In the genomic region with DNA sequence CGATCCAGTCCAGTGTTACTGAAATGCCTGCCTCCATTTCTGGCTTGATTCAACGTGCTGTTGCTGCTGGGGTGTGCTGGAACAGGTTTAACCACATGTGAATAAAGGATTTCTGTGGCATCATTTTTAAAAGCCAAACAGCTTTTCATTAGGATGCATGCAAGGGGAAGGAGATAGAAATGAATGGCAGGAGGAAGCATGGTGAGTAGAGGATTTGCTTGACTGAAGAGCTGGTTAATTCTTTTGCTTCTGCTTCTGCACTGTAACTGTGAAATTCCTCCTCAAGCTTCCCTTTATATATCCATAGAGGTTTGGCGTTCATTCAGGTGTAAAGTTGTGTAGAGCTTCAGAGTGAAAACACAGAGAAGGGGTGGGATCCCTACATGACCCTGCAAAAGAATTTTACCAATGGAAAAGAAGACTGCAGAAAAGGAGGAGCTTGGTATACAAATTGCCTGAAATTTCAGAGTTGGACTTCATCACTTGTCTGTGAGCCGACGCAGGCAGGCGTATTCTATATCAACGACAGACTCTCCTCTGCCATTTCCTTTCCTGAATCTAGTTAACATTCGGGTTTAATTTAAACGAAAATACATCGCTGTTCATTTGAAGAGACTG, we compare ENCODE assay signal across 10 cellular contexts. TPM values are rescaled to one million over a fixed set of nuclear protein-coding genes. Genes with fewer than 3 reads are reported as not detected.
DNase-seq lines count a peak whose midpoint lies in the region; ATAC-seq, FAIRE-seq and TF ChIP-seq lines count a peak whose summit lies in the region.
"Had no signal": no experiment of that assay in that cellular context is flagged by ENCODE, and none has a peak within 500 bp of the region (broad histone marks: within the 10 kb centered on the region; RNA-seq: fewer than 3 reads in every experiment).

A gene with protein sequence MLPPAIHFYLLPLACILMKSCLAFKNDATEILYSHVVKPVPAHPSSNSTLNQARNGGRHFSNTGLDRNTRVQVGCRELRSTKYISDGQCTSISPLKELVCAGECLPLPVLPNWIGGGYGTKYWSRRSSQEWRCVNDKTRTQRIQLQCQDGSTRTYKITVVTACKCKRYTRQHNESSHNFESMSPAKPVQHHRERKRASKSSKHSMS (minus strand): TSS at position 270 of the 618 bp plus-strand sequence. CDS start 70 bp downstream, at position 200.

- H3K4me3 ChIP-seq in GM23248: peak within 1 kb of the TSS; percentile 66
- peak within 1 kb of the TSS; percentile 77 for H3K4me3 ChIP-seq in SK-N-MC
- H3K4me3 ChIP-seq in testis: no peak within 1 kb of the TSS

- H3K9me2 ChIP-seq in GM23248 (ENCODE audit: insufficient read depth): no peaks in the 10 kb centered on the region

- H3K4me2 ChIP-seq in GM23248 (ENCODE audit: unreplicated experiment): peak within 1 kb of the TSS; percentile 75

- DNase-seq in GM23248 (peak; percentile 23), SK-N-MC (ENCODE audit: low read depth, low spot score) (no peak), frontal cortex (ENCODE audit: low spot score in 2 of 2) (no peak), pons (ENCODE audit: low spot score) (peak; percentile 13), OCI-M1 (lab: John Stamatoyannopoulos, UW) (no peak), testis (no peak), AG08395 (ENCODE audit: low spot score) (no peak)
- DNase-seq: activated T-cell treated with anti-CD3 and anti-CD28 coated beads, Interleukin-2, amount 50 U/mL, for 72 hours had no signal

- in situ Hi-C loops in GM23248 (cut with MboI): no loop called here

- H3F3A ChIP-seq in GM23248 (ENCODE audit: insufficient read depth): no peaks in the 10 kb centered on the region

- no peak for FAIRE-seq in frontal cortex (lab: Jason Lieb, UNC)
- FAIRE-seq: islet of Langerhans had no signal

- no peaks in the 10 kb centered on the region for H4K20me1 ChIP-seq in GM23248 (ENCODE audit: insufficient read depth)

- H3K4me1 ChIP-seq in GM23248 (ENCODE audit: insufficient read depth) (0 out of 2 replicates have a peak, but pooled peaks cover 4% of the 10 kb centered on the region), testis (no peaks in the 10 kb centered on the region)

- no peak for TF ChIP-seq CTCF in testis (IDR thresholded peaks at IDR 0.05)

- H3K79me2 ChIP-seq in GM23248 (ENCODE audit: insufficient read depth): no peaks in the 10 kb centered on the region

- H3K27me3 ChIP-seq in GM23248 (replicated peaks; ENCODE audit: insufficient read depth): no peaks in the 10 kb centered on the region
- no peaks in the 10 kb centered on the region for H3K27me3 ChIP-seq in testis

- H3K9ac ChIP-seq in GM23248: no peak within 1 kb of the TSS
- peak within 1 kb of the TSS; percentile 73 for H3K9ac ChIP-seq in SK-N-MC (ENCODE audit: insufficient read length)

- TF ChIP-seq POLR2A in testis (IDR thresholded peaks at IDR 0.05): no peak

- H3K27ac ChIP-seq in GM23248: no peak within 1 kb of the TSS
- peak within 1 kb of the TSS; percentile 77 for H3K27ac ChIP-seq in SK-N-MC
- H3K27ac ChIP-seq in testis: no peak within 1 kb of the TSS

- intact Hi-C loops in testis (cut with DNase I; ENCODE audit: low total_unique reads): no loop called here

- WGBS in GM23248 (ENCODE audit: low coverage in 1 of 2, low lambda C conversion rate in 2 of 2, missing lambda C conversion rate in 2 of 2), 2 experiments: 22 to 23% methylated on average over 10 of the region's 10 CpGs
- WGBS in testis, 2 donors: 21 to 32% methylated on average over 10 of the region's 10 CpGs

- H3K9me3 ChIP-seq in GM23248 (ENCODE audit: low read depth) (no peaks in the 10 kb centered on the region), SK-N-MC (ENCODE audit: low read depth, low read length) (no peaks in the 10 kb centered on the region), testis (no peaks in the 10 kb centered on the region)

- peak within 1 kb of the TSS; percentile 81 for H2AFZ ChIP-seq in GM23248

- ATAC-seq in HG02642 (IDR thresholded peaks at IDR 0.05; ENCODE audit: poor library complexity, unreplicated experiment): no peak
- ATAC-seq: activated T-cell treated with anti-CD3 and anti-CD28 coated beads, Interleukin-2, amount 50 U/mL, for 72 hours had no signal

- no peaks in the 10 kb centered on the region for H3K36me3 ChIP-seq in GM23248 (ENCODE audit: low read depth)
- peaks cover 9% of the 10 kb centered on the region; the same call in 1 of the 2 replicates for H3K36me3 ChIP-seq in SK-N-MC (ENCODE audit: insufficient read depth, low read length)
- no peaks in the 10 kb centered on the region for H3K36me3 ChIP-seq in testis (ENCODE audit: low read depth, missing control alignments)

RNA-seq across cellular contexts. Expression of the gene that starts here (rescaled TPM):
- not detected in 2 replicates for total RNA-seq in GM23248 (2014; rRNA removed; shearing (Covaris generic))
- polyA plus RNA-seq in GM23248 (2016; fragmentation: Nextera tagmentation; extraction: Ambion mirVana) (not detected in 2 replicates), testis (ENCODE audit: insufficient read depth, low read depth, low replicate concordance) (5.1 TPM)
- total RNA-seq in frontal cortex (30.2 TPM), testis (1 to 10 TPM; 1.5 to 3.8 TPM)
- total RNA-seq: activated T-cell treated with anti-CD3 and anti-CD28 coated beads, Interleukin-2, amount 50 U/mL, for 72 hours had no signal

Comparison
In these comparisons a context has a peak if more than half of its experiments do, and no peak if none do; other contexts are left out.
1. Peak in DNase-seq, H3K4me3 ChIP-seq and H3K4me2 ChIP-seq in GM23248; RNA of the gene not detected or under 1 TPM.